In genomic region chr5:63495225-63495624, GRCh38 we compare ENCODE assay signal across 8 cellular contexts.
"Had no signal": no experiment of that assay in that cellular context is flagged by ENCODE, and none has a peak within 500 bp of the region (broad histone marks: within the 10 kb centered on the region; RNA-seq: fewer than 3 reads in every experiment).

No MANE protein-coding gene starts in this region.

- H3K4me1 ChIP-seq: HAP-1 had no signal

- H3K9me3 ChIP-seq: HAP-1 had no signal

- FAIRE-seq: HepG2 had no signal

- DNase-seq: GM23248, H7, HFFc6, KBM-7 had no signal

- H3K4me3 ChIP-seq: GM23248, HAP-1 had no signal

- H3K36me3 ChIP-seq: HAP-1 had no signal

- H3K9ac ChIP-seq: GM23248 had no signal

- H3K27ac ChIP-seq: GM23248, HL-60 had no signal

- H2AFZ ChIP-seq: GM23248 had no signal

- ATAC-seq: HCT116, HepG2 had no signal
